8 cellular contexts compared by ENCODE assay signal in genomic region chr1:32072622-32073386, GRCh38. TPM values are rescaled to one million over a fixed set of nuclear protein-coding genes. Genes with fewer than 3 reads are reported as not detected.
DNase-seq lines count a peak whose midpoint lies in the region; ATAC-seq and TF ChIP-seq lines count a peak whose summit lies in the region.

Gene TMEM39B (plus strand): TSS chr1:32072939. CDS start chr1:32073048, 109 bp downstream.

- CTCF ChIA-PET in PC-3 (lab: Charles Lee): interaction anchor here (0.5 to 1.4 kb wide), 3 partner anchors 35 to 409 kb away, joined by 3 to 7 read pairs (median 4); partner anchors contain the start of gene KPNA6

- TF ChIP-seq CTCF in PC-3 (conservative IDR thresholded peaks at IDR 0.05; ENCODE audit: low read depth, low read length) (no peak), epithelial cell of esophagus (IDR thresholded peaks at IDR 0.05; ENCODE audit: insufficient read depth, low read depth, low read length, missing control alignments) (peak; percentile 22), mucosa of descending colon (IDR thresholded peaks at IDR 0.05) (no peak)

- H3K4me2 ChIP-seq in PC-3 (ENCODE audit: low read length): peak within 1 kb of the TSS; percentile 99

- peak within 1 kb of the TSS; percentile 81 for H3K27ac ChIP-seq in PC-3 (ENCODE audit: low read length)

- POLR2A ChIA-PET in PC-3 (lab: Charles Lee; ENCODE audit: unreplicated experiment): interaction anchor here (0.5 to 1.4 kb wide), 3 partner anchors 9 to 310 kb away, joined by 3 to 31 read pairs (median 4); partner anchors contain the start of gene KPNA6

- H3K36me3 ChIP-seq in PC-3 (ENCODE audit: low read depth, low read length): peaks cover 13% of the 10 kb centered on the region; the same call in 1 of the 2 replicates
- no peaks in the 10 kb centered on the region for H3K36me3 ChIP-seq in mucosa of descending colon (ENCODE audit: low read depth)

- H2AFZ ChIP-seq in PC-3 (ENCODE audit: low read length): peak within 1 kb of the TSS; percentile 98

- intact Hi-C loops in PC-3 (cut with micrococcal nuclease): no loop called here
- intact Hi-C loops in mucosa of descending colon (cut with DNase I, micrococcal nuclease): no loop called here

- H3K9me2 ChIP-seq in PC-3 (replicated peaks; ENCODE audit: low read length): no peaks in the 10 kb centered on the region

- no peaks in the 10 kb centered on the region for H4K20me1 ChIP-seq in PC-3 (ENCODE audit: low read length)

- no TSS peak for BruUV-seq in PC-3 (replicated peaks; lab: Mats Ljungman, UMichigan)

- peak within 1 kb of the TSS; percentile 89 for H3K9ac ChIP-seq in PC-3 (ENCODE audit: low read length)

- peaks cover 24% of the 10 kb centered on the region for H3K79me2 ChIP-seq in PC-3 (ENCODE audit: low read length)

- peak; percentile 100 for DNase-seq in DMS153 treated with DMSO at 0.1 percent for 48 hours (lab: John Stamatoyannopoulos, UW; ENCODE audit: unreplicated experiment)
- DNase-seq in Jurkat, Clone E6-1 (ENCODE audit: low read depth, low spot score): peak; percentile 97
- DNase-seq in PC-3: peak; percentile 93
- peak; percentile 86 for DNase-seq in activated T-cell treated with anti-CD3 and anti-CD28 coated beads for 4 hours
- DNase-seq in epithelial cell of esophagus (ENCODE audit: low read depth): peak; percentile 97
- peak; percentile 96 to 98 (median 97) for DNase-seq in mucosa of descending colon
- peak; percentile 86 for DNase-seq in stimulated activated CD8-positive, alpha-beta memory T cell treated with anti-CD3 and anti-CD28 coated beads, Interleukin-4, amount 100 ng/mL, for 24 hours (ENCODE audit: low read depth)

- H3K27me3 ChIP-seq in PC-3 (ENCODE audit: low read length): no peaks in the 10 kb centered on the region

- peak; percentile 85 for ATAC-seq in GM21619 (IDR thresholded peaks at IDR 0.05; ENCODE audit: unreplicated experiment)
- peak; percentile 80 for ATAC-seq in PC-3
- peak; percentile 96 for ATAC-seq in mucosa of descending colon

- peaks cover 17% of the 10 kb centered on the region for H3K4me1 ChIP-seq in PC-3 (ENCODE audit: insufficient read depth, low read length)
- H3K4me1 ChIP-seq in mucosa of descending colon (ENCODE audit: low read depth): peaks cover 14% of the 10 kb centered on the region

- peak within 1 kb of the TSS; percentile 83 for H3K4me3 ChIP-seq in Jurkat, Clone E6-1 (ENCODE audit: low read length)
- H3K4me3 ChIP-seq in PC-3 (ENCODE audit: low read length) (peak within 1 kb of the TSS; percentile 95), epithelial cell of esophagus (ENCODE audit: low read length) (peak within 1 kb of the TSS; percentile 75), mucosa of descending colon (peak within 1 kb of the TSS; percentile 74)

- no peaks in the 10 kb centered on the region for H3F3A ChIP-seq in PC-3 (ENCODE audit: low read length, unreplicated experiment)

- H3K9me3 ChIP-seq in PC-3 (ENCODE audit: low read length) (no peaks in the 10 kb centered on the region), mucosa of descending colon (no peaks in the 10 kb centered on the region)

RNA-seq across cellular contexts. Expression of gene TMEM39B, which starts in this region (rescaled TPM):
- polyA plus RNA-seq in Jurkat, Clone E6-1 (2012; ENCODE audit: insufficient read depth, insufficient read length): 43.0 TPM
- total RNA-seq in PC-3 (2014; rRNA removed): 7.7 and 9.4 TPM in 2 replicates
- total RNA-seq in mucosa of descending colon: 10 to 100 TPM in 2 of 3 donors, 1 to 10 TPM in 1; 9.7 to 14.2 (median 12.2) TPM

Comparison
In these comparisons a context has a peak if more than half of its experiments do, and no peak if none do; other contexts are left out.
1. Peak in every context shown above with its lines: DNase-seq, ATAC-seq, H3K4me3 ChIP-seq and H3K27ac ChIP-seq.